In genomic region chr2:159206736-159207380, GRCh38 we compare ENCODE assay signal across 17 cellular contexts.
"Had no signal": no experiment of that assay in that cellular context is flagged by ENCODE, and none has a peak within 500 bp of the region (broad histone marks: within the 10 kb centered on the region; RNA-seq: fewer than 3 reads in every experiment).

No MANE protein-coding gene starts in this region.

- H3K4me3 Mint-ChIP-seq: activated CD8-positive, alpha-beta T cell treated with anti-CD3 and anti-CD28 coated beads for 36 hours; activated T-helper 1 cell treated with anti-CD3 and anti-CD28 coated beads, Interleukin-12 subunit alpha, Interleukin-12 subunit beta, Interleukin-2, Interleukin-4 antibody, amounts not matched to agents 30 ng/mL and 10 ng/mL and 1 ng/mL, durations not matched to agents 14 hours and 24 hours and 36 hours; dendritic cell treated with granulocyte-macrophage colony-stimulating factor and Interleukin-4, amounts not matched to agents 40 ng/mL and 50 ng/mL, for 4 days; effector memory CD8-positive, alpha-beta T cell had no signal

- H3K27ac ChIP-seq: upper lobe of left lung had no signal

- H3K27me3 Mint-ChIP-seq: activated CD8-positive, alpha-beta T cell treated with anti-CD3 and anti-CD28 coated beads for 36 hours; dendritic cell treated with granulocyte-macrophage colony-stimulating factor and Interleukin-4, amounts not matched to agents 40 ng/mL and 50 ng/mL, for 4 days; effector memory CD8-positive, alpha-beta T cell had no signal

- H3K9me3 ChIP-seq: SK-N-SH, upper lobe of left lung had no signal

- H3K27me3 ChIP-seq: upper lobe of left lung had no signal

- H3K9me3 Mint-ChIP-seq: activated CD8-positive, alpha-beta T cell treated with anti-CD3 and anti-CD28 coated beads for 36 hours; activated T-helper 1 cell treated with anti-CD3 and anti-CD28 coated beads, Interleukin-12 subunit alpha, Interleukin-12 subunit beta, Interleukin-2, Interleukin-4 antibody, amounts not matched to agents 30 ng/mL and 10 ng/mL and 1 ng/mL, durations not matched to agents 14 hours and 24 hours and 36 hours; dendritic cell treated with granulocyte-macrophage colony-stimulating factor and Interleukin-4, amounts not matched to agents 40 ng/mL and 50 ng/mL, for 4 days; effector memory CD8-positive, alpha-beta T cell had no signal

- H3K27ac Mint-ChIP-seq: activated CD8-positive, alpha-beta T cell treated with anti-CD3 and anti-CD28 coated beads for 36 hours; activated T-helper 1 cell treated with anti-CD3 and anti-CD28 coated beads, Interleukin-12 subunit alpha, Interleukin-12 subunit beta, Interleukin-2, Interleukin-4 antibody, amounts not matched to agents 30 ng/mL and 10 ng/mL and 1 ng/mL, durations not matched to agents 14 hours and 24 hours and 36 hours; dendritic cell treated with granulocyte-macrophage colony-stimulating factor and Interleukin-4, amounts not matched to agents 40 ng/mL and 50 ng/mL, for 4 days; effector memory CD8-positive, alpha-beta T cell had no signal

- DNase-seq: activated CD4-positive, alpha-beta T cell treated with anti-CD3 and anti-CD28 coated beads for 4 hours; activated CD8-positive, alpha-beta memory T cell treated with anti-CD3 and anti-CD28 coated beads, Interleukin-2, amount 50 U/mL, for 4 hours; activated CD8-positive, alpha-beta T cell treated with anti-CD3 and anti-CD28 coated beads for 36 hours; activated naive CD4-positive, alpha-beta T cell; central memory CD4-positive, alpha-beta T cell; effector memory CD8-positive, alpha-beta T cell; glutamatergic neuron; islet precursor cell; mesendoderm; posterior cingulate gyrus; SK-N-SH; stimulated activated CD4-positive, alpha-beta T cell treated with anti-CD3 and anti-CD28 coated beads, Interleukin-2, amount 100 ng/mL, for 48 hours; stimulated activated naive CD4-positive, alpha-beta T cell treated with Interleukin-2 at 50 U/mL for 16 hours; upper lobe of left lung had no signal

- H3K9ac ChIP-seq: SK-N-SH had no signal

- H3K4me3 ChIP-seq: upper lobe of left lung had no signal

- ATAC-seq: activated CD8-positive, alpha-beta T cell treated with anti-CD3 and anti-CD28 coated beads for 36 hours; effector memory CD8-positive, alpha-beta T cell; sciatic nerve had no signal
